Comparison of ENCODE assay signal across 8 cellular contexts in the genomic region with DNA sequence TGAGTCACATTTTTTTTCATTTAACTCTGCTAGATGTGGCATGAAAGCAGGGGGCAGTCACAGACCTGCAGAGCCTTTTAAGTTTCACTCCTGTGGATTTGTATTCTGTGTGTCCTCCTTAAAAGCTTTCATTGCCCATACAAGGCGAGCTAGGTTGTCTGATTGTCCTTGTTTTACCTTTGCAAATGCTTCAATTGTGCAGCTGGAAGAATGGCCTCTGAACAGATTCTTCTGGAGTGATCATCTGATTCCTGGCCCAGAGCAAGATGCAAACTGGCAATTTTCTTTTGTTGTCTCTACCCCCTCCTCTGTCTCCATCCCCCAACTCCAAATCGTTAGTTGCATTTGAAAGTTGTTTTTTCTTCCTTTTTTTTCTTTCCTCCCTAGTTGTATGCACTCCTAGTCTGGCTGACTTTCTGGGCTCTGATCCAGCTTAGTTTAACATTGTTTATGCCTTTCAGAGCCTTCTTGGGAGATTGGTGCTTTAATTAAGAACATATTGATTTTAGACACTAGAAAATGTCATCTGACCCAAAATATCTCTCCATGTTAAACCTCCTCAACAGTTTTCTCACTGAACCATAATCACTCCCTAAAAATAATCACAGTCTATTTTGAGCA.
A peak's percentile ranks its signal among the peaks of the same experiment; 100 is the strongest.
DNase-seq lines count a peak whose midpoint lies in the region; TF ChIP-seq lines count a peak whose summit lies in the region.

No MANE protein-coding gene starts in this region.

- H3K27ac ChIP-seq in substantia nigra (ENCODE audit: low read depth, low read length, poor library complexity, severe bottlenecking), result no peak overlapping the region

- no peak overlapping the region for H3K4me3 Mint-ChIP-seq in activated CD4-positive, alpha-beta memory T cell treated with anti-CD3 and anti-CD28 coated beads, Interleukin-2, amount 10 ng/mL, durations not matched to agents 7 days and 5 days

- peak; percentile 56 for DNase-seq in EL
- DNase-seq in NCI-H2227 treated with DMSO at 0.1 percent for 48 hours (lab: John Stamatoyannopoulos, UW), result peak; percentile 88
- peak; percentile 73 for DNase-seq in fibroblast of pulmonary artery (ENCODE audit: low read depth)
- peak; percentile 33 for DNase-seq in pulmonary artery endothelial cell (ENCODE audit: low read depth, low spot score)
- no peak for DNase-seq in DMS114 treated with DMSO at 0.1 percent for 48 hours (lab: John Stamatoyannopoulos, UW; ENCODE audit: unreplicated experiment)
- no peak for DNase-seq in H7
- no peak for DNase-seq in activated CD4-positive, alpha-beta memory T cell treated with anti-CD3 and anti-CD28 coated beads, Interleukin-2, amount 10 ng/mL, durations not matched to agents 7 days and 5 days
- DNase-seq in substantia nigra (lab: John Stamatoyannopoulos, UW), result no peak

- H3K27me3 ChIP-seq in H7 (ENCODE audit: control insufficient read depth, insufficient read depth, low read length), result no peaks in the 10 kb centered on the region

- POLR2A ChIA-PET in activated CD4-positive, alpha-beta memory T cell treated with anti-CD3 and anti-CD28 coated beads, Interleukin-2, amount 10 ng/mL, durations not matched to agents 7 days and 5 days (lab: Charles Lee), result interaction anchor here (1.2 kb wide), 1 partner anchor 150 kb away, joined by 3 read pairs; a partner anchor contains a TSS

- peaks cover 9% of the 10 kb centered on the region for H3K4me1 Mint-ChIP-seq in activated CD4-positive, alpha-beta memory T cell treated with anti-CD3 and anti-CD28 coated beads, Interleukin-2, amount 10 ng/mL, durations not matched to agents 7 days and 5 days

- H3K4me3 ChIP-seq in fibroblast of pulmonary artery (replicated peaks; ENCODE audit: low read depth, low read length) (no peak overlapping the region), H7 (ENCODE audit: insufficient read depth, low read depth, low read length) (no peak overlapping the region)

- H3K27ac Mint-ChIP-seq in activated CD4-positive, alpha-beta memory T cell treated with anti-CD3 and anti-CD28 coated beads, Interleukin-2, amount 10 ng/mL, durations not matched to agents 7 days and 5 days, result no peak overlapping the region

- no peaks in the 10 kb centered on the region for H3K36me3 Mint-ChIP-seq in activated CD4-positive, alpha-beta memory T cell treated with anti-CD3 and anti-CD28 coated beads, Interleukin-2, amount 10 ng/mL, durations not matched to agents 7 days and 5 days (ENCODE audit: low read depth)

- CTCF ChIA-PET in activated CD4-positive, alpha-beta memory T cell treated with anti-CD3 and anti-CD28 coated beads, Interleukin-2, amount 10 ng/mL, durations not matched to agents 7 days and 5 days (lab: Charles Lee), result interaction anchor here (0.6 kb wide), 1 partner anchor 19 kb away, joined by 5 read pairs; no protein-coding TSS in a partner anchor

- no peaks in the 10 kb centered on the region for H3K36me3 ChIP-seq in H7 (replicated peaks; ENCODE audit: control insufficient read depth, insufficient read depth, low read length)

- peak; percentile 2 for TF ChIP-seq CTCF in fibroblast of pulmonary artery (IDR thresholded peaks at IDR 0.05; ENCODE audit: low read length, missing control alignments)

- no peaks in the 10 kb centered on the region for H3K9me3 Mint-ChIP-seq in activated CD4-positive, alpha-beta memory T cell treated with anti-CD3 and anti-CD28 coated beads, Interleukin-2, amount 10 ng/mL, durations not matched to agents 7 days and 5 days

- no peaks in the 10 kb centered on the region for H3K27me3 Mint-ChIP-seq in activated CD4-positive, alpha-beta memory T cell treated with anti-CD3 and anti-CD28 coated beads, Interleukin-2, amount 10 ng/mL, durations not matched to agents 7 days and 5 days

Comparison
In these comparisons a context has a peak if more than half of its experiments do, and no peak if none do; other contexts are left out.
1. DNase-seq: peak in EL (single experiment), NCI-H2227 treated with DMSO at 0.1 percent for 48 hours (single experiment), fibroblast of pulmonary artery (single experiment) and pulmonary artery endothelial cell (single experiment); none in DMS114 treated with DMSO at 0.1 percent for 48 hours (single experiment), H7 (single experiment), activated CD4-positive, alpha-beta memory T cell treated with anti-CD3 and anti-CD28 coated beads, Interleukin-2, amount 10 ng/mL, durations not matched to agents 7 days and 5 days (single experiment) and substantia nigra (0 of 49).